Comparison of ENCODE assay signal across 10 cellular contexts in genomic region chr17:2243953-2244352, GRCh38. TPM values are rescaled to one million over a fixed set of nuclear protein-coding genes. Genes with fewer than 3 reads are reported as not detected.
A peak's percentile ranks its signal among the peaks of the same experiment; 100 is the strongest.
DNase-seq lines count a peak whose midpoint lies in the region; ATAC-seq and TF ChIP-seq lines count a peak whose summit lies in the region.
"Had no signal": no experiment of that assay in that cellular context is flagged by ENCODE, and none has a peak within 500 bp of the region (broad histone marks: within the 10 kb centered on the region; RNA-seq: fewer than 3 reads in every experiment).

No MANE protein-coding gene starts in this region.

- no peaks in the 10 kb centered on the region for H3K9me3 ChIP-seq in ascending aorta
- H3K9me3 ChIP-seq in mesenchymal stem cell (ENCODE audit: control insufficient read depth, low read length), result no peaks in the 10 kb centered on the region
- H3K9me3 ChIP-seq in thoracic aorta, result no peaks in the 10 kb centered on the region

- TF ChIP-seq CTCF in ascending aorta (IDR thresholded peaks at IDR 0.05) (no peak), thoracic aorta (IDR thresholded peaks at IDR 0.05) (no peak)

- H3K79me1 ChIP-seq in mesenchymal stem cell (replicated peaks; ENCODE audit: low read length, poor library complexity, severe bottlenecking), result peaks cover 25% of the 10 kb centered on the region

- peaks cover 0 to 16% of the 10 kb centered on the region in 2 donors for H3K36me3 ChIP-seq in ascending aorta
- H3K36me3 ChIP-seq in mesenchymal stem cell (ENCODE audit: control insufficient read depth in 1 of 2, insufficient read depth in 2 of 2, low read depth in 1 of 2, low read length in 2 of 2), result peaks cover 12 to 22% of the 10 kb centered on the region in 2 experiments
- no peaks in the 10 kb centered on the region for H3K36me3 ChIP-seq in thoracic aorta

- no peak for ATAC-seq in thoracic aorta (ENCODE audit: insufficient number of reproducible peaks, low FRiP score, low read depth)

- H3K27ac ChIP-seq in ascending aorta (peak overlapping the region; percentile 63 to 66), mesenchymal stem cell (ENCODE audit: low read length, poor library complexity, severe bottlenecking) (peak overlapping the region; percentile 40), thoracic aorta (peak overlapping the region; percentile 53 to 68)

- H3K14ac ChIP-seq in mesenchymal stem cell (ENCODE audit: low read length in 2 of 2), result no peak overlapping the region

- peak overlapping the region in 1 of 2 experiments; percentile 61 for H3K4ac ChIP-seq in mesenchymal stem cell (ENCODE audit: low read depth in 1 of 2, low read length in 2 of 2)

- peak overlapping the region; percentile 81 for H3K9ac ChIP-seq in mesenchymal stem cell (ENCODE audit: low read length)

- no peak overlapping the region for H2BK5ac ChIP-seq in mesenchymal stem cell (ENCODE audit: low read depth, low read length, poor library complexity, severe bottlenecking)

- H3K4me1 Mint-ChIP-seq in activated CD4-positive, alpha-beta T cell treated with anti-CD3 and anti-CD28 coated beads, Interleukin-2, amount 10 ng/mL, durations not matched to agents 7 days and 5 days, result peaks cover 80% of the 10 kb centered on the region

- H3K4me3 ChIP-seq in ascending aorta (no peak overlapping the region), mesenchymal stem cell (ENCODE audit: insufficient read depth in 1 of 2, low read depth in 1 of 2, low read length in 2 of 2) (peak overlapping the region in 1 of 2 experiments; percentile 29), thoracic aorta (no peak overlapping the region)

- H3K18ac ChIP-seq in mesenchymal stem cell (ENCODE audit: low read depth in 1 of 2, low read length in 2 of 2), result peak overlapping the region in 1 of 2 experiments; percentile 48

- peak overlapping the region; percentile 72 for H4K91ac ChIP-seq in mesenchymal stem cell (ENCODE audit: low read length)

- peak overlapping the region in 1 of 2 experiments; percentile 9 for H3K23ac ChIP-seq in mesenchymal stem cell (ENCODE audit: low read length in 2 of 2)

- H3K27me3 Mint-ChIP-seq in activated CD4-positive, alpha-beta T cell treated with anti-CD3 and anti-CD28 coated beads, Interleukin-2, amount 10 ng/mL, durations not matched to agents 7 days and 5 days, result no peaks in the 10 kb centered on the region
- H3K27me3 Mint-ChIP-seq: naive B cell had no signal

- no peak overlapping the region for H2BK15ac ChIP-seq in mesenchymal stem cell (ENCODE audit: low read depth, poor library complexity, severe bottlenecking)

- H4K8ac ChIP-seq in mesenchymal stem cell (ENCODE audit: low read length), result peak overlapping the region; percentile 71

- WGBS in mesenchymal stem cell, result 96% methylated on average over 5 of the region's 5 CpGs

- no peak overlapping the region for H3K4me2 ChIP-seq in mesenchymal stem cell (ENCODE audit: low read length, poor library complexity, severe bottlenecking)

- H3K27me3 ChIP-seq in ascending aorta, result no peaks in the 10 kb centered on the region
- no peaks in the 10 kb centered on the region for H3K27me3 ChIP-seq in mesenchymal stem cell (ENCODE audit: control insufficient read depth in 1 of 2, insufficient read depth in 1 of 2, low read length in 2 of 2)
- H3K27me3 ChIP-seq in thoracic aorta (replicated peaks; ENCODE audit: insufficient read depth), result no peaks in the 10 kb centered on the region

- peak overlapping the region; percentile 79 for H2AK5ac ChIP-seq in mesenchymal stem cell (ENCODE audit: low read length, severe bottlenecking)

- H3K36me3 Mint-ChIP-seq in activated CD4-positive, alpha-beta T cell treated with anti-CD3 and anti-CD28 coated beads, Interleukin-2, amount 10 ng/mL, durations not matched to agents 7 days and 5 days (ENCODE audit: low read depth), result peaks cover 65% of the 10 kb centered on the region

- intact Hi-C loops in ascending aorta (cut with DNase I), result loop anchor here (1.0 to 10.0 kb wide), 3 partner anchors 149 to 339 kb away; partner anchors contain the start of gene HIC1

- H3K4me1 ChIP-seq in ascending aorta, result peaks cover 6 to 24% of the 10 kb centered on the region in 2 donors
- peaks cover 7% of the 10 kb centered on the region for H3K4me1 ChIP-seq in mesenchymal stem cell (ENCODE audit: control insufficient read depth, insufficient read depth, low read depth, low read length)
- peaks cover 11 to 36% of the 10 kb centered on the region in 2 donors for H3K4me1 ChIP-seq in thoracic aorta (ENCODE audit: control insufficient read depth in 1 of 2, low read depth in 2 of 2)

- POLR2A ChIA-PET in activated CD4-positive, alpha-beta T cell treated with anti-CD3 and anti-CD28 coated beads, Interleukin-2, amount 10 ng/mL, durations not matched to agents 7 days and 5 days (lab: Charles Lee), result interaction anchor here (0.9 kb wide), 1 partner anchor 153 kb away, joined by 3 read pairs; no protein-coding TSS in a partner anchor

- H2AFZ ChIP-seq in mesenchymal stem cell (ENCODE audit: low read depth, low read length), result no peak overlapping the region

- no peaks in the 10 kb centered on the region for H3K9me3 Mint-ChIP-seq in activated CD4-positive, alpha-beta T cell treated with anti-CD3 and anti-CD28 coated beads, Interleukin-2, amount 10 ng/mL, durations not matched to agents 7 days and 5 days
- H3K9me3 Mint-ChIP-seq: naive B cell had no signal

- no peak for DNase-seq in activated CD4-positive, alpha-beta T cell treated with anti-CD3 and anti-CD28 coated beads, Interleukin-2, amount 10 ng/mL, durations not matched to agents 7 days and 5 days
- no peak for DNase-seq in activated CD4-positive, alpha-beta T cell treated with anti-CD3 and anti-CD28 coated beads, Interleukin-2, amount 50 U/mL, for 48 hours
- DNase-seq in ascending aorta (ENCODE audit: low spot score in 2 of 2) (peak in 1 of 2 donors; percentile 57), mesenchymal stem cell (peak; percentile 69), thoracic aorta (ENCODE audit: low spot score) (no peak), NCI-H510A treated with DMSO at 0.1 percent for 48 hours (lab: John Stamatoyannopoulos, UW) (no peak), hypothalamus (lab: John Stamatoyannopoulos, UW) (no peak)
- DNase-seq in activated CD4-positive, alpha-beta T cell treated with anti-CD3 and anti-CD28 coated beads, Interleukin-2, amount 50 U/mL, for 1 hour, result no peak
- DNase-seq: effector memory CD4-positive, alpha-beta T cell had no signal

- H3K4me3 Mint-ChIP-seq in activated CD4-positive, alpha-beta T cell treated with anti-CD3 and anti-CD28 coated beads, Interleukin-2, amount 10 ng/mL, durations not matched to agents 7 days and 5 days, result no peak overlapping the region
- H3K4me3 Mint-ChIP-seq: naive B cell had no signal

- peak overlapping the region; percentile 88 for H2BK120ac ChIP-seq in mesenchymal stem cell (ENCODE audit: low read depth, low read length)

- peak overlapping the region; percentile 52 to 69 for H2BK12ac ChIP-seq in mesenchymal stem cell (ENCODE audit: low read length in 2 of 2)

- peak overlapping the region; percentile 57 for H3K27ac Mint-ChIP-seq in activated CD4-positive, alpha-beta T cell treated with anti-CD3 and anti-CD28 coated beads, Interleukin-2, amount 10 ng/mL, durations not matched to agents 7 days and 5 days

- CTCF ChIA-PET in activated CD4-positive, alpha-beta T cell treated with anti-CD3 and anti-CD28 coated beads, Interleukin-2, amount 10 ng/mL, durations not matched to agents 7 days and 5 days (lab: Charles Lee), result interaction anchor here (0.7 to 4.2 kb wide), 24 partner anchors 10 to 193 kb away, joined by 3 to 210 read pairs (median 12); partner anchors contain the start of gene HIC1

RNA-seq across cellular contexts. Expression of gene SMG6, which starts 59.6 kb away (rescaled TPM):
- total RNA-seq in activated CD4-positive, alpha-beta T cell treated with anti-CD3 and anti-CD28 coated beads, Interleukin-2, amount 10 ng/mL, durations not matched to agents 7 days and 5 days, result 10 to 100 TPM; 44.3 to 51.1 TPM
- total RNA-seq in ascending aorta (50.8 TPM), thoracic aorta (10 to 100 TPM; 33.2 to 82.9 TPM)
- 25.3 TPM for polyA plus RNA-seq in mesenchymal stem cell (2013, experiment 1 of 2)
- polyA plus RNA-seq in mesenchymal stem cell (2013, experiment 2 of 2), result 25.6 TPM

RNA-seq across cellular contexts. Expression of gene SRR, which starts 59.8 kb away (rescaled TPM):
- total RNA-seq in activated CD4-positive, alpha-beta T cell treated with anti-CD3 and anti-CD28 coated beads, Interleukin-2, amount 10 ng/mL, durations not matched to agents 7 days and 5 days, result 10 to 100 TPM; 18.3 to 23.0 TPM
- total RNA-seq in ascending aorta, result not detected
- 12.2 TPM for polyA plus RNA-seq in mesenchymal stem cell (2013, experiment 1 of 2)
- 10.6 TPM for polyA plus RNA-seq in mesenchymal stem cell (2013, experiment 2 of 2)
- total RNA-seq in thoracic aorta, result 10 to 100 TPM; 10.5 to 20.8 TPM

Comparison
In these comparisons a context has a peak if more than half of its experiments do, and no peak if none do; other contexts are left out.
1. RNA of gene SRR, which starts 59.8 kb away (total RNA-seq): 18.3 to 23.0 TPM in activated CD4-positive, alpha-beta T cell treated with anti-CD3 and anti-CD28 coated beads, Interleukin-2, amount 10 ng/mL, durations not matched to agents 7 days and 5 days and 10.5 to 20.8 TPM in thoracic aorta; not detected in ascending aorta (single experiment); every median in the first group is over 10 times any median in the second.
2. Peak in every context shown above with its lines, with median percentiles within 50 percentile points of each other: H3K27ac ChIP-seq.